8 cellular contexts compared by ENCODE assay signal in genomic region chr1:228236744-228237143, GRCh38. TPM values are rescaled to one million over a fixed set of nuclear protein-coding genes. Genes with fewer than 3 reads are reported as not detected.
DNase-seq lines count a peak whose midpoint lies in the region; ATAC-seq and TF ChIP-seq lines count a peak whose summit lies in the region.

No MANE protein-coding gene starts in this region.

- POLR2A ChIA-PET in BJ (lab: Charles Lee) (no interaction called here), HCT116 (lab: Charles Lee) (no interaction called here), WTC11 (lab: Charles Lee) (interaction anchor here (0.7 kb wide), 1 partner anchor 8 kb away, joined by 6 read pairs; no protein-coding TSS in a partner anchor)

- H3K9ac ChIP-seq in HCT116 (ENCODE audit: low read length), result no peak overlapping the region

- CTCF ChIA-PET in BJ (lab: Yijun Ruan, JAX) (interaction anchor here (0.7 to 1.3 kb wide), 6 partner anchors 9 to 40 kb away, joined by 3 to 7 read pairs (median 3); no protein-coding TSS in a partner anchor), HCT116 (lab: Charles Lee) (no interaction called here), WTC11 (lab: Charles Lee) (interaction anchor here (0.6 to 1.8 kb wide), 9 partner anchors 9 to 106 kb away, joined by 3 to 9 read pairs (median 4); partner anchors contain the start of gene IBA57)

- intact Hi-C loops in HCT116 (cut with micrococcal nuclease), result no loop called here

- H3K36me3 Mint-ChIP-seq in WTC11, result peaks cover 71% of the 10 kb centered on the region

- no peaks in the 10 kb centered on the region for H3K4me1 Mint-ChIP-seq in WTC11

- ATAC-seq in HCT116 (peak; percentile 78), WTC11 (peak; percentile 98), HG03432 (IDR thresholded peaks at IDR 0.05; ENCODE audit: unreplicated experiment) (no peak), GM18502 (IDR thresholded peaks at IDR 0.05; ENCODE audit: poor library complexity, unreplicated experiment) (no peak)

- no peak overlapping the region for H3K27ac Mint-ChIP-seq in WTC11

- H3K9me3 Mint-ChIP-seq in WTC11, result peaks cover 31% of the 10 kb centered on the region

- H3K27ac ChIP-seq in HCT116 (ENCODE audit: low read depth, low read length), result no peak overlapping the region

- peaks cover 4% of the 10 kb centered on the region for H3K36me3 ChIP-seq in BJ (ENCODE audit: control insufficient read depth, insufficient read depth, low read length)
- H3K36me3 ChIP-seq in HCT116 (ENCODE audit: control insufficient read depth in 1 of 2, insufficient read depth in 2 of 2, low read length in 2 of 2), result peaks cover 0 to 7% of the 10 kb centered on the region in 2 experiments; a peak in 1 of 4 replicates
- peaks cover 3% of the 10 kb centered on the region for H3K36me3 ChIP-seq in kidney epithelial cell (ENCODE audit: control insufficient read depth, insufficient read depth, low read length)

- no peak overlapping the region for H3K4me3 ChIP-seq in BJ (ENCODE audit: low read depth, low read length)
- H3K4me3 ChIP-seq in HCT116 (replicated peaks in 1 of 2; ENCODE audit: low read depth in 1 of 2, low read length in 2 of 2), result no peak overlapping the region
- H3K4me3 ChIP-seq in kidney epithelial cell (ENCODE audit: low read depth, low read length), result no peak overlapping the region

- H3K4me1 ChIP-seq in HCT116 (ENCODE audit: control insufficient read depth in 1 of 2, insufficient read depth in 2 of 2, low read length in 2 of 2), result no peaks in the 10 kb centered on the region

- RAD21 ChIA-PET in HCT116 (lab: Charles Lee; ENCODE audit: low non-redundant PET in 1 of 2, low total read pairs in 2 of 2, uncharacterized antibody in 2 of 2, unreplicated experiment in 2 of 2), result no interaction called here

- H2AFZ ChIP-seq in HCT116 (ENCODE audit: low read depth, low read length, poor library complexity, severe bottlenecking), result no peak overlapping the region

- no peaks in the 10 kb centered on the region for H3K27me3 Mint-ChIP-seq in WTC11 (ENCODE audit: low read depth)

- TF ChIP-seq POLR2A in HCT116 (IDR thresholded peaks at IDR 0.05; ENCODE audit: borderline replicate concordance, extremely low read depth, insufficient read depth, insufficient read length), result no peak

- H3K4me3 Mint-ChIP-seq in WTC11, result no peak overlapping the region

- no peaks in the 10 kb centered on the region for H3K9me2 ChIP-seq in HCT116 (ENCODE audit: insufficient read depth)

- DNase-seq in BJ (ENCODE audit: low read depth) (no peak), HCT116 (ENCODE audit: low read depth, low spot score) (peak; percentile 13), WTC11 (ENCODE audit: low spot score) (peak; percentile 81), kidney epithelial cell (ENCODE audit: low read depth) (no peak), NCI-H1930 (lab: John Stamatoyannopoulos, UW) (no peak), NCI-H2107 treated with DMSO at 0.1 percent for 48 hours (lab: John Stamatoyannopoulos, UW; ENCODE audit: unreplicated experiment) (no peak)

- no peaks in the 10 kb centered on the region for H3K27me3 ChIP-seq in BJ (ENCODE audit: control insufficient read depth, insufficient read depth, low read length)
- H3K27me3 ChIP-seq in HCT116 (ENCODE audit: insufficient read depth, low read length), result no peaks in the 10 kb centered on the region
- H3K27me3 ChIP-seq in kidney epithelial cell (ENCODE audit: control insufficient read depth, insufficient read depth, low read length), result no peaks in the 10 kb centered on the region

- no peaks in the 10 kb centered on the region for H3K79me2 ChIP-seq in HCT116 (ENCODE audit: insufficient read depth, low read length)

- no TSS peak for BruUV-seq in HCT116 (replicated peaks; lab: Mats Ljungman, UMichigan)

- TF ChIP-seq RAD21 in HCT116 (IDR thresholded peaks at IDR 0.05; ENCODE audit: low read depth), result peak; percentile 25; the same call in 1 of the 2 replicates

- peak; percentile 65 for TF ChIP-seq CTCF in BJ (IDR thresholded peaks at IDR 0.05; ENCODE audit: insufficient read depth, low read depth, low read length)
- peak; percentile 34 to 68 (median 60); a peak in 5 of 6 replicates for TF ChIP-seq CTCF in HCT116 (IDR thresholded peaks at IDR 0.05 in 2 of 3, conservative IDR thresholded peaks at IDR 0.05 in 1 of 3; ENCODE audit: borderline replicate concordance in 1 of 3, insufficient read depth in 1 of 3, low read depth in 2 of 3, low read length in 2 of 3)
- TF ChIP-seq CTCF in WTC11 (IDR thresholded peaks at IDR 0.05), result peak; percentile 51
- peak; percentile 24 for TF ChIP-seq CTCF in kidney epithelial cell (IDR thresholded peaks at IDR 0.05; ENCODE audit: insufficient read depth, low read length, poor library complexity, severe bottlenecking)

- peaks cover 11 to 18% of the 10 kb centered on the region in 2 experiments for H3K9me3 ChIP-seq in HCT116 (ENCODE audit: control insufficient read depth in 1 of 2, insufficient read depth in 1 of 2, low read depth in 1 of 2, low read length in 2 of 2)

- no peaks in the 10 kb centered on the region for H4K20me1 ChIP-seq in HCT116 (ENCODE audit: insufficient read depth)

- no peak overlapping the region for H3K4me2 ChIP-seq in HCT116 (ENCODE audit: low read length)

TF ChIP-seq in HCT116, 20 proteins besides CTCF, POLR2A, EP300 and RAD21:
- TF ChIP-seq CEBPB (IDR thresholded peaks at IDR 0.05; ENCODE audit: low read depth) (no peak), TCF7L2 (IDR thresholded peaks at IDR 0.05; ENCODE audit: borderline replicate concordance, extremely low read depth, insufficient read depth, insufficient read length) (no peak), SIN3A (IDR thresholded peaks at IDR 0.05; ENCODE audit: low read depth) (no peak)

TF ChIP-seq in WTC11, 78 proteins besides CTCF, POLR2A, EP300 and RAD21:
- TF ChIP-seq PRDM15 (CRISPR knock-in tag; IDR thresholded peaks at IDR 0.05), result peak; percentile 53; the same call in 1 of the 2 replicates
- no peak for TF ChIP-seq ERG (CRISPR knock-in tag; IDR thresholded peaks at IDR 0.05)
TF ChIP-seq in WTC11: peak in this region for 1.

RNA-seq across cellular contexts. Expression of gene OBSCN, which starts 28.9 kb away (rescaled TPM):
- 2.9 and 3.8 TPM in 2 replicates for polyA plus RNA-seq in BJ (2011; rRNA removed)
- 2.8 and 6.9 TPM in 2 replicates for polyA minus RNA-seq in BJ (2011; rRNA and poly(A)+ RNA removed)
- total RNA-seq in HCT116 (2021; ENCODE audit: unreplicated experiment) (16.6 TPM), WTC11 (2021) (38.8 to 47.7 TPM (median 47.5 TPM) in 3 replicates), kidney epithelial cell (13.5 and 20.9 TPM in 2 replicates)
- polyA plus RNA-seq in HCT116 (2012), result 10.3 and 10.5 TPM in 2 replicates

Comparison
In these comparisons a context has a peak if more than half of its experiments do, and no peak if none do; other contexts are left out.
1. DNase-seq: peak in HCT116 (single experiment) and WTC11 (single experiment); none in BJ (single experiment), kidney epithelial cell (single experiment), NCI-H1930 (0 of 2) and NCI-H2107 treated with DMSO at 0.1 percent for 48 hours (single experiment).
2. ATAC-seq: peak in HCT116 (single experiment) and WTC11 (single experiment); none in HG03432 (single experiment) and GM18502 (single experiment).
3. Peak in every context shown above with its lines, with median percentiles within 50 percentile points of each other: CTCF ChIP-seq.